Comparison of ENCODE assay signal across 8 cellular contexts in genomic region chr12:127145929-127146789, GRCh38.
DNase-seq lines count a peak whose midpoint lies in the region; ATAC-seq and TF ChIP-seq lines count a peak whose summit lies in the region.

No MANE protein-coding gene starts in this region.

- H3K9me3 ChIP-seq in endocrine pancreas (ENCODE audit: control insufficient read depth, low read length) = no peaks in the 10 kb centered on the region
- no peaks in the 10 kb centered on the region for H3K9me3 ChIP-seq in mucosa of stomach (ENCODE audit: control insufficient read depth, low read length)

- H3K4me1 ChIP-seq in endocrine pancreas (ENCODE audit: control insufficient read depth, insufficient read depth, low read length) (no peaks in the 10 kb centered on the region), mucosa of stomach (ENCODE audit: control insufficient read depth, insufficient read depth, low read length) (peaks cover 4% of the 10 kb centered on the region)

- H3K4me3 ChIP-seq in endocrine pancreas (ENCODE audit: control insufficient read depth, insufficient read depth, low read length) (peak overlapping the region; percentile 67), mucosa of stomach (ENCODE audit: low read length) (peak overlapping the region; percentile 8)

- DNase-seq in activated CD8-positive, alpha-beta memory T cell treated with anti-CD3 and anti-CD28 coated beads, Interleukin-2, amount 50 U/mL, for 4 hours = peak; percentile 82
- DNase-seq in stimulated activated CD8-positive, alpha-beta memory T cell treated with anti-CD3 and anti-CD28 coated beads, Interleukin-7, amount 100 ng/mL, for 1 hour (ENCODE audit: low read depth in 2 of 2) = peak; percentile 49 to 55
- no peak for DNase-seq in GM10266 (ENCODE audit: extremely low spot score)
- no peak for DNase-seq in NCI-H2196 (lab: John Stamatoyannopoulos, UW; ENCODE audit: unreplicated experiment)

- no peaks in the 10 kb centered on the region for H3K27me3 ChIP-seq in endocrine pancreas (ENCODE audit: control insufficient read depth, insufficient read depth, low read length)
- H3K27me3 ChIP-seq in mucosa of stomach (ENCODE audit: control insufficient read depth, insufficient read depth, low read length) = no peaks in the 10 kb centered on the region

- no peak for TF ChIP-seq CTCF in GM10266 (IDR thresholded peaks at IDR 0.05; ENCODE audit: control insufficient read depth, insufficient read depth, low read depth, missing control alignments)

- H3K9ac ChIP-seq in endocrine pancreas (ENCODE audit: control insufficient read depth, insufficient read depth, low read length) = peak overlapping the region; percentile 67
- H3K9ac ChIP-seq in mucosa of stomach (ENCODE audit: low read length) = peak overlapping the region; percentile 42

- ATAC-seq in HG03521 (IDR thresholded peaks at IDR 0.05; ENCODE audit: unreplicated experiment) = peak; percentile 39
- no peak for ATAC-seq in GM19324 (IDR thresholded peaks at IDR 0.05; ENCODE audit: low FRiP score, unreplicated experiment)

- H3K36me3 ChIP-seq in endocrine pancreas (ENCODE audit: control insufficient read depth, insufficient read depth, low read length) (no peaks in the 10 kb centered on the region), mucosa of stomach (ENCODE audit: control insufficient read depth, insufficient read depth, low read length) (no peaks in the 10 kb centered on the region)

Comparison
In these comparisons a context has a peak if more than half of its experiments do, and no peak if none do; other contexts are left out.
1. DNase-seq: peak in activated CD8-positive, alpha-beta memory T cell treated with anti-CD3 and anti-CD28 coated beads, Interleukin-2, amount 50 U/mL, for 4 hours (single experiment) and stimulated activated CD8-positive, alpha-beta memory T cell treated with anti-CD3 and anti-CD28 coated beads, Interleukin-7, amount 100 ng/mL, for 1 hour (2 of 2); none in GM10266 (single experiment) and NCI-H2196 (single experiment).